In genomic region chr18:3703732-3704176, GRCh38 we compare ENCODE assay signal across 8 cellular contexts.
DNase-seq lines count a peak whose midpoint lies in the region; ATAC-seq and TF ChIP-seq lines count a peak whose summit lies in the region.

No MANE protein-coding gene starts in this region.

- H3K9me3 ChIP-seq in adipocyte (ENCODE audit: control insufficient read depth, low read length) (no peaks in the 10 kb centered on the region), right atrium auricular region (no peaks in the 10 kb centered on the region)

- peaks cover 9% of the 10 kb centered on the region for H3K4me1 ChIP-seq in adipocyte (ENCODE audit: control insufficient read depth, insufficient read depth, low read length)
- H3K4me1 ChIP-seq in right atrium auricular region = peaks cover 0 to 12% of the 10 kb centered on the region in 2 donors

- TF ChIP-seq CTCF in 22Rv1 (IDR thresholded peaks at IDR 0.05) (peak; percentile 75), right atrium auricular region (IDR thresholded peaks at IDR 0.05) (peak in 1 of 2 donors; percentile 72), retinal pigment epithelial cell (conservative IDR thresholded peaks at IDR 0.05; ENCODE audit: low read depth, low read length) (peak; percentile 86)

- DNase-seq in ELR (ENCODE audit: low read depth) (peak; percentile 75), NCI-H1694 treated with DMSO at 0.1 percent for 48 hours (lab: John Stamatoyannopoulos, UW) (peak; percentile 55), adipocyte (ENCODE audit: low read depth) (peak; percentile 67), right atrium auricular region (ENCODE audit: low spot score) (peak; percentile 63), retinal pigment epithelial cell (ENCODE audit: low read depth) (peak; percentile 85)

- H3K27me3 ChIP-seq in adipocyte (replicated peaks; ENCODE audit: control insufficient read depth, insufficient read depth, low read length) = peaks cover 2% of the 10 kb centered on the region
- no peaks in the 10 kb centered on the region for H3K27me3 ChIP-seq in right atrium auricular region

- no peak for ATAC-seq in GM18858 (IDR thresholded peaks at IDR 0.05; ENCODE audit: unreplicated experiment)
- ATAC-seq in HG02970 (IDR thresholded peaks at IDR 0.05; ENCODE audit: low FRiP score, unreplicated experiment) = no peak

- no peaks in the 10 kb centered on the region for H3K36me3 ChIP-seq in adipocyte (ENCODE audit: control insufficient read depth, insufficient read depth, low read length, severe bottlenecking)
- no peaks in the 10 kb centered on the region for H3K36me3 ChIP-seq in right atrium auricular region

- H3K9ac ChIP-seq in adipocyte (ENCODE audit: low read length) = peak overlapping the region; percentile 29

- H3K4me3 ChIP-seq in adipocyte (ENCODE audit: low read length) (peak overlapping the region; percentile 3), right atrium auricular region (no peak overlapping the region), retinal pigment epithelial cell (ENCODE audit: low read length) (no peak overlapping the region)

- H3K27ac ChIP-seq in 22Rv1 = no peak overlapping the region
- H3K27ac ChIP-seq in right atrium auricular region = no peak overlapping the region
